In the genomic region with DNA sequence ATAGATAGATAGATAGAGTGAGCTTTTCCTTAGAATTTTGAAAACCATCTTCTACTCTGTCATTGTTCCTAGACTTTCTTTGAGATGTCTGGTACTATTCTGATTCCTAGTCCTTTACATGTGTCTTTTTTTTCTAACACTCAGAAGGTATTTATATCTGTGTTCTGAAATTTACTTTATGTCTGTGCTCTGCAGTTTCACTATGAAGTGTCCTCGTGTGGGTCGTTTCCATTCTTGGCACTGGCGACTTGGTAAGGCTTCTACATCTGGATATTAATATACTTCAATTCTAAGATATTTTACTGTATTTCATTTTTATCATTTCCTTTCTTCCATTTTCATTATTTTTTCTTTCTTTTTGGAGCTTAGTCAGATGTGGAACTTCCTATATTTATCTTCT, we compare ENCODE assay signal across 1 cellular context.
TF ChIP-seq lines count a peak whose summit lies in the region.

No MANE protein-coding gene starts in this region.

TF ChIP-seq in GM23338, 12 proteins besides CTCF, POLR2A, EP300 and RAD21 (continued from another document):
- TF ChIP-seq, protein P1, sequence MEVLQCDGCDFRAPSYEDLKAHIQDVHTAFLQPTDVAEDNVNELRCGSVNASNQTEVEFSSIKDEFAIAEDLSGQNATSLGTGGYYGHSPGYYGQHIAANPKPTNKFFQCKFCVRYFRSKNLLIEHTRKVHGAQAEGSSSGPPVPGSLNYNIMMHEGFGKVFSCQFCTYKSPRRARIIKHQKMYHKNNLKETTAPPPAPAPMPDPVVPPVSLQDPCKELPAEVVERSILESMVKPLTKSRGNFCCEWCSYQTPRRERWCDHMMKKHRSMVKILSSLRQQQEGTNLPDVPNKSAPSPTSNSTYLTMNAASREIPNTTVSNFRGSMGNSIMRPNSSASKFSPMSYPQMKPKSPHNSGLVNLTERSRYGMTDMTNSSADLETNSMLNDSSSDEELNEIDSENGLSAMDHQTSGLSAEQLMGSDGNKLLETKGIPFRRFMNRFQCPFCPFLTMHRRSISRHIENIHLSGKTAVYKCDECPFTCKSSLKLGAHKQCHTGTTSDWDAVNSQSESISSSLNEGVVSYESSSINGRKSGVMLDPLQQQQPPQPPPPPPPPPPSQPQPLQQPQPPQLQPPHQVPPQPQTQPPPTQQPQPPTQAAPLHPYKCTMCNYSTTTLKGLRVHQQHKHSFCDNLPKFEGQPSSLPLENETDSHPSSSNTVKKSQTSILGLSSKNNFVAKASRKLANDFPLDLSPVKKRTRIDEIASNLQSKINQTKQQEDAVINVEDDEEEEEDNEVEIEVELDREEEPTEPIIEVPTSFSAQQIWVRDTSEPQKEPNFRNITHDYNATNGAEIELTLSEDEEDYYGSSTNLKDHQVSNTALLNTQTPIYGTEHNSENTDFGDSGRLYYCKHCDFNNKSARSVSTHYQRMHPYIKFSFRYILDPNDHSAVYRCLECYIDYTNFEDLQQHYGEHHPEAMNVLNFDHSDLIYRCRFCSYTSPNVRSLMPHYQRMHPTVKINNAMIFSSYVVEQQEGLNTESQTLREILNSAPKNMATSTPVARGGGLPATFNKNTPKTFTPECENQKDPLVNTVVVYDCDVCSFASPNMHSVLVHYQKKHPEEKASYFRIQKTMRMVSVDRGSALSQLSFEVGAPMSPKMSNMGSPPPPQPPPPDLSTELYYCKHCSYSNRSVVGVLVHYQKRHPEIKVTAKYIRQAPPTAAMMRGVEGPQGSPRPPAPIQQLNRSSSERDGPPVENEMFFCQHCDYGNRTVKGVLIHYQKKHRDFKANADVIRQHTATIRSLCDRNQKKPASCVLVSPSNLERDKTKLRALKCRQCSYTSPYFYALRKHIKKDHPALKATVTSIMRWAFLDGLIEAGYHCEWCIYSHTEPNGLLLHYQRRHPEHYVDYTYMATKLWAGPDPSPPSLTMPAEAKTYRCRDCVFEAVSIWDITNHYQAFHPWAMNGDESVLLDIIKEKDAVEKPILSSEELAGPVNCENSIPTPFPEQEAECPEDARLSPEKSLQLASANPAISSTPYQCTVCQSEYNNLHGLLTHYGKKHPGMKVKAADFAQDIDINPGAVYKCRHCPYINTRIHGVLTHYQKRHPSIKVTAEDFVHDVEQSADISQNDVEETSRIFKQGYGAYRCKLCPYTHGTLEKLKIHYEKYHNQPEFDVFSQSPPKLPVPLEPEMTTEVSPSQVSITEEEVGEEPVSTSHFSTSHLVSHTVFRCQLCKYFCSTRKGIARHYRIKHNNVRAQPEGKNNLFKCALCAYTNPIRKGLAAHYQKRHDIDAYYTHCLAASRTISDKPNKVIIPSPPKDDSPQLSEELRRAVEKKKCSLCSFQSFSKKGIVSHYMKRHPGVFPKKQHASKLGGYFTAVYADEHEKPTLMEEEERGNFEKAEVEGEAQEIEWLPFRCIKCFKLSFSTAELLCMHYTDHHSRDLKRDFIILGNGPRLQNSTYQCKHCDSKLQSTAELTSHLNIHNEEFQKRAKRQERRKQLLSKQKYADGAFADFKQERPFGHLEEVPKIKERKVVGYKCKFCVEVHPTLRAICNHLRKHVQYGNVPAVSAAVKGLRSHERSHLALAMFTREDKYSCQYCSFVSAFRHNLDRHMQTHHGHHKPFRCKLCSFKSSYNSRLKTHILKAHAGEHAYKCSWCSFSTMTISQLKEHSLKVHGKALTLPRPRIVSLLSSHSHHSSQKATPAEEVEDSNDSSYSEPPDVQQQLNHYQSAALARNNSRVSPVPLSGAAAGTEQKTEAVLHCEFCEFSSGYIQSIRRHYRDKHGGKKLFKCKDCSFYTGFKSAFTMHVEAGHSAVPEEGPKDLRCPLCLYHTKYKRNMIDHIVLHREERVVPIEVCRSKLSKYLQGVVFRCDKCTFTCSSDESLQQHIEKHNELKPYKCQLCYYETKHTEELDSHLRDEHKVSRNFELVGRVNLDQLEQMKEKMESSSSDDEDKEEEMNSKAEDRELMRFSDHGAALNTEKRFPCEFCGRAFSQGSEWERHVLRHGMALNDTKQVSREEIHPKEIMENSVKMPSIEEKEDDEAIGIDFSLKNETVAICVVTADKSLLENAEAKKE (CRISPR knock-in tag; IDR thresholded peaks at IDR 0.05): no peak
- TF ChIP-seq, protein P2, sequence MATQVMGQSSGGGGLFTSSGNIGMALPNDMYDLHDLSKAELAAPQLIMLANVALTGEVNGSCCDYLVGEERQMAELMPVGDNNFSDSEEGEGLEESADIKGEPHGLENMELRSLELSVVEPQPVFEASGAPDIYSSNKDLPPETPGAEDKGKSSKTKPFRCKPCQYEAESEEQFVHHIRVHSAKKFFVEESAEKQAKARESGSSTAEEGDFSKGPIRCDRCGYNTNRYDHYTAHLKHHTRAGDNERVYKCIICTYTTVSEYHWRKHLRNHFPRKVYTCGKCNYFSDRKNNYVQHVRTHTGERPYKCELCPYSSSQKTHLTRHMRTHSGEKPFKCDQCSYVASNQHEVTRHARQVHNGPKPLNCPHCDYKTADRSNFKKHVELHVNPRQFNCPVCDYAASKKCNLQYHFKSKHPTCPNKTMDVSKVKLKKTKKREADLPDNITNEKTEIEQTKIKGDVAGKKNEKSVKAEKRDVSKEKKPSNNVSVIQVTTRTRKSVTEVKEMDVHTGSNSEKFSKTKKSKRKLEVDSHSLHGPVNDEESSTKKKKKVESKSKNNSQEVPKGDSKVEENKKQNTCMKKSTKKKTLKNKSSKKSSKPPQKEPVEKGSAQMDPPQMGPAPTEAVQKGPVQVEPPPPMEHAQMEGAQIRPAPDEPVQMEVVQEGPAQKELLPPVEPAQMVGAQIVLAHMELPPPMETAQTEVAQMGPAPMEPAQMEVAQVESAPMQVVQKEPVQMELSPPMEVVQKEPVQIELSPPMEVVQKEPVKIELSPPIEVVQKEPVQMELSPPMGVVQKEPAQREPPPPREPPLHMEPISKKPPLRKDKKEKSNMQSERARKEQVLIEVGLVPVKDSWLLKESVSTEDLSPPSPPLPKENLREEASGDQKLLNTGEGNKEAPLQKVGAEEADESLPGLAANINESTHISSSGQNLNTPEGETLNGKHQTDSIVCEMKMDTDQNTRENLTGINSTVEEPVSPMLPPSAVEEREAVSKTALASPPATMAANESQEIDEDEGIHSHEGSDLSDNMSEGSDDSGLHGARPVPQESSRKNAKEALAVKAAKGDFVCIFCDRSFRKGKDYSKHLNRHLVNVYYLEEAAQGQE (IDR thresholded peaks at IDR 0.05; ENCODE audit: unreplicated experiment): no peak
